1 cellular context compared by ENCODE assay signal in the genomic region with DNA sequence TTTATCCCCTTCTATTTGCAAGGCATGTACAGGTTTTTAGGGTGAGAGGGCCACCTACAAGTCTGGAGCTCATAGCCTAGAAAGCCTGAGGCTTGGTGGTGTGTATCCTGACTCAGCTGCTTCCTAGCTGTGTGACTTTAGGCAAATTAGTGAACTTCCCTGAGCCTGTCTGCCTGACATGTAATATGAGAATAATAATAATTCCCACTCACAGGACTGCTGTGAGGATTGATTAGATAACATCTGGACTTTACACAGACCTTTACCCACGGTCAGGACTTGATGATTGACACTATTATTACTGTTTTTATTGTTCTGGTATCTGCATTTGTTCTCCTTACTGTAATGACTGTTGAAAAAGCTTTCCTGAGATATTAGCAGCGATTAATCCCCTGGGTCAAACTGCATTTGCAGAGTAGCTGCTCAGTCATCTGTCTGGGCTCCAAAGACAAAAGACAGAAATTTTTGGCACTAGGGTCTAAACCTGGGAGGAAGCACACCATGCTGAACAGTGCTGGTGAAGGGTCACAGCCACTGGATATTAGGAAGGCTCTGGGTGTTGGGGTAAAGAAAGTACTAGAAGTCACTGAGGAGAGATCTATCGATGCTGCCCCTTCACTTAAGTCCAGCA.
TF ChIP-seq lines count a peak whose summit lies in the region.

No MANE protein-coding gene starts in this region.

TF ChIP-seq in HepG2, 621 proteins besides CTCF, POLR2A, EP300 and RAD21 (continued from another document and continues in another):
- TF ChIP-seq TP53 (CRISPR knock-in tag; conservative IDR thresholded peaks at IDR 0.05) (no peak), FIP1L1 (IDR thresholded peaks at IDR 0.05; ENCODE audit: borderline replicate concordance, insufficient read depth, low read depth, low read length) (no peak), AGO2 (optimal IDR thresholded peaks at IDR 0.05; ENCODE audit: low read depth, low read length) (no peak), AHR (CRISPR knock-in tag; IDR thresholded peaks at IDR 0.05) (no peak), KAT2B (IDR thresholded peaks at IDR 0.05; ENCODE audit: borderline replicate concordance, low read depth, low read length) (no peak), GLI4 (CRISPR knock-in tag; IDR thresholded peaks at IDR 0.05; ENCODE audit: borderline replicate concordance) (no peak), ZNF460 (CRISPR knock-in tag; IDR thresholded peaks at IDR 0.05; ENCODE audit: borderline replicate concordance) (no peak), PITX1 (CRISPR knock-in tag; IDR thresholded peaks at IDR 0.05) (no peak), ZBTB25 (CRISPR knock-in tag; IDR thresholded peaks at IDR 0.05) (0 out of 2 replicates have a peak, but pooled peaks have one; percentile 9), MBNL3 (CRISPR knock-in tag; conservative IDR thresholded peaks at IDR 0.05) (no peak), SSRP1 (CRISPR knock-in tag; IDR thresholded peaks at IDR 0.05) (no peak), ZFP91 (CRISPR knock-in tag; IDR thresholded peaks at IDR 0.05; ENCODE audit: borderline replicate concordance) (no peak), ZNF670 (CRISPR knock-in tag; IDR thresholded peaks at IDR 0.05; ENCODE audit: borderline replicate concordance) (no peak), FOXO1 (CRISPR knock-in tag; IDR thresholded peaks at IDR 0.05) (no peak), NR1H2 (CRISPR knock-in tag; IDR thresholded peaks at IDR 0.05; ENCODE audit: borderline replicate concordance, low read depth) (no peak), USF2 (IDR thresholded peaks at IDR 0.05; ENCODE audit: low read depth, low read length) (no peak), USF2 (CRISPR knock-in tag; IDR thresholded peaks at IDR 0.05; ENCODE audit: borderline replicate concordance) (no peak), ZKSCAN1 (IDR thresholded peaks at IDR 0.05; ENCODE audit: low read length) (no peak), ZNF773 (CRISPR knock-in tag; IDR thresholded peaks at IDR 0.05; ENCODE audit: borderline replicate concordance) (no peak), CREB3 (CRISPR knock-in tag; IDR thresholded peaks at IDR 0.05) (no peak), CCDC6 (CRISPR knock-in tag; IDR thresholded peaks at IDR 0.05) (no peak), TRIM24 (CRISPR knock-in tag; IDR thresholded peaks at IDR 0.05) (no peak), AKNA (CRISPR knock-in tag; IDR thresholded peaks at IDR 0.05; ENCODE audit: borderline replicate concordance) (no peak), ADNP (CRISPR knock-in tag; IDR thresholded peaks at IDR 0.05) (peak; percentile 29; the same call in 1 of the 2 replicates), SAFB2 (CRISPR knock-in tag; IDR thresholded peaks at IDR 0.05; ENCODE audit: borderline replicate concordance, low read depth) (no peak), NFAT5 (CRISPR knock-in tag; IDR thresholded peaks at IDR 0.05) (no peak), ZNF503 (CRISPR knock-in tag; IDR thresholded peaks at IDR 0.05) (no peak)
- TF ChIP-seq, protein P1, sequence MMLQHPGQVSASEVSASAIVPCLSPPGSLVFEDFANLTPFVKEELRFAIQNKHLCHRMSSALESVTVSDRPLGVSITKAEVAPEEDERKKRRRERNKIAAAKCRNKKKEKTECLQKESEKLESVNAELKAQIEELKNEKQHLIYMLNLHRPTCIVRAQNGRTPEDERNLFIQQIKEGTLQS (CRISPR knock-in tag; IDR thresholded peaks at IDR 0.05): no peak
- TF ChIP-seq, protein P2, sequence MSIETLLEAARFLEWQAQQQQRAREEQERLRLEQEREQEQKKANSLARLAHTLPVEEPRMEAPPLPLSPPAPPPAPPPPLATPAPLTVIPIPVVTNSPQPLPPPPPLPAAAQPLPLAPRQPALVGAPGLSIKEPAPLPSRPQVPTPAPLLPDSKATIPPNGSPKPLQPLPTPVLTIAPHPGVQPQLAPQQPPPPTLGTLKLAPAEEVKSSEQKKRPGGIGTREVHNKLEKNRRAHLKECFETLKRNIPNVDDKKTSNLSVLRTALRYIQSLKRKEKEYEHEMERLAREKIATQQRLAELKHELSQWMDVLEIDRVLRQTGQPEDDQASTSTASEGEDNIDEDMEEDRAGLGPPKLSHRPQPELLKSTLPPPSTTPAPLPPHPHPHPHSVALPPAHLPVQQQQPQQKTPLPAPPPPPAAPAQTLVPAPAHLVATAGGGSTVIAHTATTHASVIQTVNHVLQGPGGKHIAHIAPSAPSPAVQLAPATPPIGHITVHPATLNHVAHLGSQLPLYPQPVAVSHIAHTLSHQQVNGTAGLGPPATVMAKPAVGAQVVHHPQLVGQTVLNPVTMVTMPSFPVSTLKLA (IDR thresholded peaks at IDR 0.05): no peak
